11 cellular contexts compared by ENCODE assay signal in genomic region chr9:95089916-95090791, GRCh38.
A peak's percentile ranks its signal among the peaks of the same experiment; 100 is the strongest.
DNase-seq lines count a peak whose midpoint lies in the region; ATAC-seq, FAIRE-seq and TF ChIP-seq lines count a peak whose summit lies in the region.
"Had no signal": no experiment of that assay in that cellular context is flagged by ENCODE, and none has a peak within 500 bp of the region (broad histone marks: within the 10 kb centered on the region; RNA-seq: fewer than 3 reads in every experiment).

No MANE protein-coding gene starts in this region.

- peaks cover 17 to 22% (median 20%) of the 10 kb centered on the region in 3 donors for H3K36me3 ChIP-seq in skeletal muscle tissue (ENCODE audit: control insufficient read depth in 3 of 3, insufficient read depth in 3 of 3, low read length in 3 of 3)

- H3K9me3 ChIP-seq in skeletal muscle tissue (ENCODE audit: control insufficient read depth in 3 of 3, low read length in 3 of 3), result no peaks in the 10 kb centered on the region

- peak; percentile 72 for ATAC-seq in left lobe of liver

- no peaks in the 10 kb centered on the region for H3K27me3 ChIP-seq in skeletal muscle tissue (ENCODE audit: control insufficient read depth in 3 of 3, insufficient read depth in 3 of 3, low read length in 3 of 3)

- peaks cover 85 to 95% (median 93%) of the 10 kb centered on the region in 3 donors for H3K4me1 ChIP-seq in skeletal muscle tissue (ENCODE audit: control insufficient read depth in 3 of 3, insufficient read depth in 3 of 3, low read length in 3 of 3)

- peak overlapping the region; percentile 47 to 72 (median 50) for H3K9ac ChIP-seq in skeletal muscle tissue (ENCODE audit: low read depth in 1 of 3, low read length in 3 of 3)

- peak overlapping the region in 1 of 3 donors; percentile 41 for H3K4me3 ChIP-seq in skeletal muscle tissue (ENCODE audit: low read length in 3 of 3)

- TF ChIP-seq POLR2A in H54 (IDR thresholded peaks at IDR 0.05; ENCODE audit: low read depth, low read length), result no peak

- no peak for FAIRE-seq in H54 (lab: Jason Lieb, UNC)

- peak overlapping the region; percentile 79 for H3K27ac ChIP-seq in skeletal muscle tissue (ENCODE audit: low read depth, low read length)

- DNase-seq in H54 (ENCODE audit: insufficient read length, low spot score) (peak; percentile 60), cerebellum (ENCODE audit: low spot score) (peak; percentile 65), left lobe of liver (ENCODE audit: low spot score) (peak; percentile 80), NCI-H146 treated with DMSO at 0.1 percent for 48 hours (lab: John Stamatoyannopoulos, UW; ENCODE audit: unreplicated experiment) (no peak), NOMO-1 (lab: John Stamatoyannopoulos, UW; ENCODE audit: unreplicated experiment in 2 of 2) (no peak), AG20443 (ENCODE audit: low spot score) (no peak)
- no peak for DNase-seq in activated CD4-positive, alpha-beta T cell treated with anti-CD3 and anti-CD28 coated beads, Interleukin-2, amount 50 U/mL, for 48 hours
- DNase-seq: activated CD4-positive, alpha-beta T cell treated with anti-CD3 and anti-CD28 coated beads for 4 hours; activated naive CD4-positive, alpha-beta T cell treated with anti-CD3 and anti-CD28 coated beads, Interleukin-2, amount 50 U/mL, for 16 hours; CD8-positive, alpha-beta memory T cell had no signal

Comparison
In these comparisons a context has a peak if more than half of its experiments do, and no peak if none do; other contexts are left out.
1. DNase-seq: peak in H54 (single experiment), cerebellum (single experiment) and left lobe of liver (single experiment); none in activated CD4-positive, alpha-beta T cell treated with anti-CD3 and anti-CD28 coated beads, Interleukin-2, amount 50 U/mL, for 48 hours (0 of 2), NCI-H146 treated with DMSO at 0.1 percent for 48 hours (single experiment), NOMO-1 (0 of 2) and AG20443 (single experiment).